8 cellular contexts compared by ENCODE assay signal in the genomic region with DNA sequence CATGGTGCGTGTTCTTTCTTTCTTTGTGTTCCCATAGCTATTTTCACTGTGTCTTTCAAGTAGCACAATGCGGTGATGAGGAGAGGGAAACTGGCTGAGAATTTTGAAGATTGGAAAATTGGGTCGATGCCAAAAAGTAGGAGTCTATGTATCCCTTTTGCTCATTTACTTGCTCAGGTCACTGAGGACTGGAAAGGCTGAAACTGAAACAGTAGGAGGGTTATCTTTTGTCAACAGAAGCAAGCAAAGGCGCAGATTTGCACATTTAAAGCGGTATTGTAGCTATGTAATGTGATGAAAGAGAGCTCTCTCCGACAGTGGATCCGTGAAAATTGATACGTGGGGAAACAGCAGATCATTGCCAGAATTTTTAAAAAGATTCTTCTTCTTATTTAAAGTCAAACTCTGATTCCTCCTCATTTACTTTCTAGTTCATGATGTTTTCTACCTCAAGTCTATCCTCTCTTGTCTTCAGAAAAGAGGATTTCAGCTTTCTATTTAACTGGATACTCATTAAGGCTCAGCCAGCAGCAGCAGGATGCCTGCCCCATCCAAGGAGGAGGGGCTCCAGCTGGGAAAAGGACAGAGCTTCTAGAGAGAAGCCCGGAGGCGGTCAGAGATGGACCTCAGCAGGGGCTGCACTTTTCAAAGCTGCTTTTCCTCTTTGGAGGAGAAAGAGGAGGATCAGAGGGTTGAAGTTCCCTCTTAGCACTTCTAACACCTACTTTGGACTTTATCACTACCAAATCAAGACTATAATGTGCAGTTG. TPM values are rescaled to one million over a fixed set of nuclear protein-coding genes. Genes with fewer than 3 reads are reported as not detected.
DNase-seq lines count a peak whose midpoint lies in the region; FAIRE-seq and TF ChIP-seq lines count a peak whose summit lies in the region.

No MANE protein-coding gene starts in this region.

- no peak overlapping the region for H3K27ac ChIP-seq in small intestine (ENCODE audit: low read depth in 1 of 2, low read length in 1 of 2)

- H3K9me3 ChIP-seq in iPS-15b (ENCODE audit: control insufficient read depth, insufficient read depth, low read length) = no peaks in the 10 kb centered on the region
- H3K9me3 ChIP-seq in small intestine (ENCODE audit: control insufficient read depth, low read depth) = no peaks in the 10 kb centered on the region

- H3K9ac ChIP-seq in iPS-15b (ENCODE audit: low read depth, low read length) = no peak overlapping the region

- H3K4me3 ChIP-seq in iPS-15b (ENCODE audit: low read depth, low read length) (peak overlapping the region; percentile 39), skeletal muscle cell (ENCODE audit: low read depth, low read length) (peak overlapping the region; percentile 6), small intestine (ENCODE audit: low read depth in 1 of 2, low read length in 2 of 2) (no peak overlapping the region)

- peak in 32 of 58 donors; percentile 1 to 68 (median 14) for DNase-seq in anterior cingulate cortex (lab: John Stamatoyannopoulos, UW)
- DNase-seq in skeletal muscle cell (ENCODE audit: low read depth) = no peak
- DNase-seq in small intestine = no peak
- no peak for DNase-seq in HTR-8/SVneo (ENCODE audit: insufficient read length, low spot score)
- DNase-seq in activated CD4-positive, alpha-beta T cell treated with anti-CD3 and anti-CD28 coated beads for 1 hour = no peak
- no peak for DNase-seq in H4 (ENCODE audit: low spot score)

- no peak for TF ChIP-seq RAD21 in Ishikawa (IDR thresholded peaks at IDR 0.05; ENCODE audit: low read depth)

- WGBS in small intestine, 3 donors = 22 to 33% (median 26%) methylated on average over 10 of the region's 10 CpGs

- no peak for FAIRE-seq in small intestine (lab: Jason Lieb, UNC)
- FAIRE-seq in HTR-8/SVneo (lab: Jason Lieb, UNC) = no peak

- H3K27me3 ChIP-seq in iPS-15b (ENCODE audit: control insufficient read depth, insufficient read depth, low read length) (no peaks in the 10 kb centered on the region), small intestine (ENCODE audit: control insufficient read depth in 2 of 2, insufficient read depth in 2 of 2, low read length in 2 of 2) (no peaks in the 10 kb centered on the region)

- no peak for TF ChIP-seq EP300 in Ishikawa (IDR thresholded peaks at IDR 0.05; ENCODE audit: borderline replicate concordance)

- peaks cover 19% of the 10 kb centered on the region for H3K4me1 ChIP-seq in iPS-15b (ENCODE audit: control insufficient read depth, insufficient read depth, low read length)
- H3K4me1 ChIP-seq in small intestine (ENCODE audit: control insufficient read depth in 2 of 2, insufficient read depth in 1 of 2, low read depth in 1 of 2, low read length in 1 of 2) = no peaks in the 10 kb centered on the region

- H3K36me3 ChIP-seq in iPS-15b (ENCODE audit: control insufficient read depth, insufficient read depth, low read length) = no peaks in the 10 kb centered on the region
- H3K36me3 ChIP-seq in small intestine (ENCODE audit: control insufficient read depth in 2 of 2, insufficient read depth in 2 of 2, low read length in 2 of 2) = no peaks in the 10 kb centered on the region

TF ChIP-seq in Ishikawa, 13 proteins besides CTCF, POLR2A, EP300 and RAD21:
- TF ChIP-seq, protein P1, sequence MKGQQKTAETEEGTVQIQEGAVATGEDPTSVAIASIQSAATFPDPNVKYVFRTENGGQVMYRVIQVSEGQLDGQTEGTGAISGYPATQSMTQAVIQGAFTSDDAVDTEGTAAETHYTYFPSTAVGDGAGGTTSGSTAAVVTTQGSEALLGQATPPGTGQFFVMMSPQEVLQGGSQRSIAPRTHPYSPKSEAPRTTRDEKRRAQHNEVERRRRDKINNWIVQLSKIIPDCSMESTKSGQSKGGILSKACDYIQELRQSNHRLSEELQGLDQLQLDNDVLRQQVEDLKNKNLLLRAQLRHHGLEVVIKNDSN (IDR thresholded peaks at IDR 0.05) = no peak
- TF ChIP-seq NFIC (IDR thresholded peaks at IDR 0.05) (0 out of 2 replicates have a peak, but pooled peaks have one; percentile 11), CEBPB (IDR thresholded peaks at IDR 0.05) (no peak), CREB1 (IDR thresholded peaks at IDR 0.05; ENCODE audit: low read depth) (no peak), FOXM1 (IDR thresholded peaks at IDR 0.05; ENCODE audit: borderline replicate concordance, low read depth) (no peak)

RNA-seq across cellular contexts. Expression of gene FYN, which starts 15.9 kb away (rescaled TPM):
- 10 to 100 TPM; 17.9 to 33.8 (median 27.1) TPM for polyA plus RNA-seq in small intestine
- 19.9 and 22.8 TPM in 2 replicates for total RNA-seq in H4 (2014; rRNA removed; shearing (Covaris generic))

Comparison
In these comparisons a context has a peak if more than half of its experiments do, and no peak if none do; other contexts are left out.
1. DNase-seq: peak in anterior cingulate cortex (32 of 58); none in skeletal muscle cell (single experiment), small intestine (single experiment), HTR-8/SVneo (single experiment), activated CD4-positive, alpha-beta T cell treated with anti-CD3 and anti-CD28 coated beads for 1 hour (single experiment) and H4 (single experiment).
2. H3K4me3 ChIP-seq: peak in iPS-15b (single experiment) and skeletal muscle cell (single experiment); none in small intestine (0 of 2).